ENCODE assay signal across 8 cellular contexts in the genomic region with DNA sequence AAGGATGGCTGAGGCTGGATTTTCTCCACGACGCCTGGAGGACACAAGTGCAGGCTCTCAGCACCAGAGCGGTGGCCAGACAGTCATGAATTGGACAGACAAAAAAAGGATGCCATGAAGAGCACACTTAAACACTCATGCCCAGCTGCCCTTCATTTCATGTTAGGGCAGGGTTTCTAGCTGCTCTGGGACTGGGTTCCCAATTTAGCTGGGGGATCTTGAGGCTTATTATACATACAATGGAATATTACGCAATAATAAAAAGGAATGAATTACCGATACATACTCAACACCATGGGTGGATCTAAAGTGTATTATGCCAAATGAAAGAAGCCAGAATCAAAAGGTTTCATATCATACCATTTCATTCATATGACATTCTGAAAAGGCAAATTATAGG.
"Had no signal": no experiment of that assay in that cellular context is flagged by ENCODE, and none has a peak within 500 bp of the region (broad histone marks: within the 10 kb centered on the region; RNA-seq: fewer than 3 reads in every experiment).

No MANE protein-coding gene starts in this region.

- H3K9ac ChIP-seq: GM23248, KMS-11 had no signal

- H3K4me3 ChIP-seq: GM23248 had no signal

- H3K4me2 ChIP-seq: KMS-11 had no signal

- FAIRE-seq: H54, HTR-8/SVneo had no signal

- H2AFZ ChIP-seq: GM23248 had no signal

- H3K27ac Mint-ChIP-seq: H9 had no signal

- DNase-seq: GM23248, GOT3, H9, HCEC 1CT, KBM-7 had no signal

- H3K27ac ChIP-seq: GM23248, KMS-11 had no signal
